Comparison of ENCODE assay signal across 1 cellular context in the genomic region with DNA sequence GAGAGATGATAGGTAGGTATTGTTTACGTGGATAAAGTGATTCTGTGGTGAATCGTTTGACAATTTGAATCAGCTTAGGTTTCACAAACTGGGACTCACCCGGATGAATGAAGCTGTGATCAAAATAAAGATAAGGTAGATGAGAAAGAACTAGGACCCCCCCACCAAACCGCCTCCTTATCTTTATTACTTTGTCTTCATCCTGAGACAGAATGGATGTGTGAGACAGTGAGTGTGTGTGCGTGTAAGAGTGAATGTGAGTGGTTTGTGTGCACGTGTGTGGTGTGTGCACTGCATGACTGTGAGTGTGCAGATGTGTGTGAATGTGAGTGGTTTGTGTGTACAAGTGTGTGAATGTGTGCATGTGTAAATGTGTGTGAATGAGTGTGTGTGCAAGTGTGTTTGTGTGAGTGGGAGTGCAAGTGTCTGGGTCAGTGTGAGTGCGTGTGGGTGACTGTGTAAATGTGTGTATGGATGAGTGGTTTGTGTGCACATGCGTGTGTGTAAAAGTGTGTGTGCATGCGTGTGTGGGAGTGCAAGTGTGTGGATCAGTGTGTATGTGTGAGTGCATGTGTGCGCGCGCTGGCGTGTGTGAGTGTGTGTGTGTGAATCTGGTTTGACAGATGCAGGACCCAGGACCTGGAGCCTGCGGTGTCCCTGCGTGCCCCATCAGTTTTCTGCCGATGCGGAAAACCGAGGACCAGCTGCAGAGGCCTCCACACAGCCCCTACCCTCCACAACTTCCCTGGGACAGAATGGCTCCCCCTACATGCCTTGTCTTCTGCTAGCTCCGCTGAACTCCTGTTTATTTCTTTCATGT.
A peak's percentile ranks its signal among the peaks of the same experiment; 100 is the strongest.
TF ChIP-seq lines count a peak whose summit lies in the region.

No MANE protein-coding gene starts in this region.

TF ChIP-seq in HepG2, 621 proteins besides CTCF, POLR2A, EP300 and RAD21 (continues in another document):
- TF ChIP-seq AGO2 (optimal IDR thresholded peaks at IDR 0.05; ENCODE audit: low read depth, low read length) (peak; percentile 32), RARG (CRISPR knock-in tag; IDR thresholded peaks at IDR 0.05; ENCODE audit: low read depth) (no peak), GABPB1 (CRISPR knock-in tag; IDR thresholded peaks at IDR 0.05) (no peak), NFATC3 (CRISPR knock-in tag; IDR thresholded peaks at IDR 0.05) (no peak), ZNF776 (CRISPR knock-in tag; IDR thresholded peaks at IDR 0.05) (no peak), TEAD3 (CRISPR knock-in tag; optimal IDR thresholded peaks at IDR 0.05; ENCODE audit: borderline replicate concordance) (no peak), ZNF703 (CRISPR knock-in tag; IDR thresholded peaks at IDR 0.05; ENCODE audit: borderline replicate concordance) (no peak), ZNF207 (IDR thresholded peaks at IDR 0.05; ENCODE audit: borderline replicate concordance) (0 out of 2 replicates have a peak, but pooled peaks have one; percentile 63), ZNF781 (CRISPR knock-in tag; IDR thresholded peaks at IDR 0.05; ENCODE audit: borderline replicate concordance, not compliant biosample characterization) (no peak), ZSCAN30 (CRISPR knock-in tag; IDR thresholded peaks at IDR 0.05) (no peak), CHCHD3 (CRISPR knock-in tag; IDR thresholded peaks at IDR 0.05) (no peak), SOX6 (IDR thresholded peaks at IDR 0.05) (0 out of 2 replicates have a peak, but pooled peaks have one; percentile 67), SOX6 (CRISPR knock-in tag; IDR thresholded peaks at IDR 0.05) (no peak), ZNF496 (CRISPR knock-in tag; IDR thresholded peaks at IDR 0.05; ENCODE audit: insufficient replicate concordance) (no peak), ZNF737 (CRISPR knock-in tag; IDR thresholded peaks at IDR 0.05; ENCODE audit: borderline replicate concordance) (no peak), ZNF136 (CRISPR knock-in tag; IDR thresholded peaks at IDR 0.05; ENCODE audit: low read depth) (no peak), ZNF768 (CRISPR knock-in tag; IDR thresholded peaks at IDR 0.05) (no peak), ZFP1 (CRISPR knock-in tag; IDR thresholded peaks at IDR 0.05) (no peak), PAX8 (CRISPR knock-in tag; IDR thresholded peaks at IDR 0.05; ENCODE audit: borderline replicate concordance) (no peak), ZEB1 (IDR thresholded peaks at IDR 0.05; ENCODE audit: insufficient replicate concordance, low read depth) (no peak), ZNF138 (CRISPR knock-in tag; IDR thresholded peaks at IDR 0.05; ENCODE audit: low read depth) (no peak), CREM (IDR thresholded peaks at IDR 0.05) (no peak), CREM (CRISPR knock-in tag; IDR thresholded peaks at IDR 0.05) (no peak), ETV5 (CRISPR knock-in tag; IDR thresholded peaks at IDR 0.05; ENCODE audit: borderline replicate concordance) (no peak), SMARCE1 (IDR thresholded peaks at IDR 0.05; ENCODE audit: borderline replicate concordance) (no peak), PRPF4 (IDR thresholded peaks at IDR 0.05; ENCODE audit: low read depth, low read length, poor library complexity, severe bottlenecking) (no peak), ZNF572 (CRISPR knock-in tag; IDR thresholded peaks at IDR 0.05) (no peak), NBN (conservative IDR thresholded peaks at IDR 0.05) (0 out of 2 replicates have a peak, but pooled peaks have one; percentile 47), EHMT2 (IDR thresholded peaks at IDR 0.05; ENCODE audit: borderline replicate concordance, low read depth, low read length) (no peak), REXO4 (CRISPR knock-in tag; IDR thresholded peaks at IDR 0.05; ENCODE audit: borderline replicate concordance) (no peak), ZNF33A (CRISPR knock-in tag; IDR thresholded peaks at IDR 0.05; ENCODE audit: borderline replicate concordance) (no peak), HDAC2 (CRISPR knock-in tag; IDR thresholded peaks at IDR 0.05) (no peak), MEIS2 (CRISPR knock-in tag; IDR thresholded peaks at IDR 0.05) (no peak), GABPA (IDR thresholded peaks at IDR 0.05; ENCODE audit: low read depth, low read length) (no peak), GABPA (CRISPR knock-in tag; IDR thresholded peaks at IDR 0.05; ENCODE audit: low read depth) (no peak), BHLHE40 (IDR thresholded peaks at IDR 0.05; ENCODE audit: low read length) (no peak), ZNF83 (CRISPR knock-in tag; IDR thresholded peaks at IDR 0.05; ENCODE audit: borderline replicate concordance) (no peak)
- TF ChIP-seq, protein P1, sequence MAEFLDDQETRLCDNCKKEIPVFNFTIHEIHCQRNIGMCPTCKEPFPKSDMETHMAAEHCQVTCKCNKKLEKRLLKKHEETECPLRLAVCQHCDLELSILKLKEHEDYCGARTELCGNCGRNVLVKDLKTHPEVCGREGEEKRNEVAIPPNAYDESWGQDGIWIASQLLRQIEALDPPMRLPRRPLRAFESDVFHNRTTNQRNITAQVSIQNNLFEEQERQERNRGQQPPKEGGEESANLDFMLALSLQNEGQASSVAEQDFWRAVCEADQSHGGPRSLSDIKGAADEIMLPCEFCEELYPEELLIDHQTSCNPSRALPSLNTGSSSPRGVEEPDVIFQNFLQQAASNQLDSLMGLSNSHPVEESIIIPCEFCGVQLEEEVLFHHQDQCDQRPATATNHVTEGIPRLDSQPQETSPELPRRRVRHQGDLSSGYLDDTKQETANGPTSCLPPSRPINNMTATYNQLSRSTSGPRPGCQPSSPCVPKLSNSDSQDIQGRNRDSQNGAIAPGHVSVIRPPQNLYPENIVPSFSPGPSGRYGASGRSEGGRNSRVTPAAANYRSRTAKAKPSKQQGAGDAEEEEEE (CRISPR knock-in tag; IDR thresholded peaks at IDR 0.05; ENCODE audit: borderline replicate concordance): no peak
- TF ChIP-seq, protein P2, sequence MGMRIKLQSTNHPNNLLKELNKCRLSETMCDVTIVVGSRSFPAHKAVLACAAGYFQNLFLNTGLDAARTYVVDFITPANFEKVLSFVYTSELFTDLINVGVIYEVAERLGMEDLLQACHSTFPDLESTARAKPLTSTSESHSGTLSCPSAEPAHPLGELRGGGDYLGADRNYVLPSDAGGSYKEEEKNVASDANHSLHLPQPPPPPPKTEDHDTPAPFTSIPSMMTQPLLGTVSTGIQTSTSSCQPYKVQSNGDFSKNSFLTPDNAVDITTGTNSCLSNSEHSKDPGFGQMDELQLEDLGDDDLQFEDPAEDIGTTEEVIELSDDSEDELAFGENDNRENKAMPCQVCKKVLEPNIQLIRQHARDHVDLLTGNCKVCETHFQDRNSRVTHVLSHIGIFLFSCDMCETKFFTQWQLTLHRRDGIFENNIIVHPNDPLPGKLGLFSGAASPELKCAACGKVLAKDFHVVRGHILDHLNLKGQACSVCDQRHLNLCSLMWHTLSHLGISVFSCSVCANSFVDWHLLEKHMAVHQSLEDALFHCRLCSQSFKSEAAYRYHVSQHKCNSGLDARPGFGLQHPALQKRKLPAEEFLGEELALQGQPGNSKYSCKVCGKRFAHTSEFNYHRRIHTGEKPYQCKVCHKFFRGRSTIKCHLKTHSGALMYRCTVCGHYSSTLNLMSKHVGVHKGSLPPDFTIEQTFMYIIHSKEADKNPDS (CRISPR knock-in tag; IDR thresholded peaks at IDR 0.05): no peak
- TF ChIP-seq, protein P3, sequence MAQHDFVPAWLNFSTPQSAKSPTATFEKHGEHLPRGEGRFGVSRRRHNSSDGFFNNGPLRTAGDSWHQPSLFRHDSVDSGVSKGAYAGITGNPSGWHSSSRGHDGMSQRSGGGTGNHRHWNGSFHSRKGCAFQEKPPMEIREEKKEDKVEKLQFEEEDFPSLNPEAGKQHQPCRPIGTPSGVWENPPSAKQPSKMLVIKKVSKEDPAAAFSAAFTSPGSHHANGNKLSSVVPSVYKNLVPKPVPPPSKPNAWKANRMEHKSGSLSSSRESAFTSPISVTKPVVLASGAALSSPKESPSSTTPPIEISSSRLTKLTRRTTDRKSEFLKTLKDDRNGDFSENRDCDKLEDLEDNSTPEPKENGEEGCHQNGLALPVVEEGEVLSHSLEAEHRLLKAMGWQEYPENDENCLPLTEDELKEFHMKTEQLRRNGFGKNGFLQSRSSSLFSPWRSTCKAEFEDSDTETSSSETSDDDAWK (CRISPR knock-in tag; IDR thresholded peaks at IDR 0.05): no peak
- TF ChIP-seq, protein P4, sequence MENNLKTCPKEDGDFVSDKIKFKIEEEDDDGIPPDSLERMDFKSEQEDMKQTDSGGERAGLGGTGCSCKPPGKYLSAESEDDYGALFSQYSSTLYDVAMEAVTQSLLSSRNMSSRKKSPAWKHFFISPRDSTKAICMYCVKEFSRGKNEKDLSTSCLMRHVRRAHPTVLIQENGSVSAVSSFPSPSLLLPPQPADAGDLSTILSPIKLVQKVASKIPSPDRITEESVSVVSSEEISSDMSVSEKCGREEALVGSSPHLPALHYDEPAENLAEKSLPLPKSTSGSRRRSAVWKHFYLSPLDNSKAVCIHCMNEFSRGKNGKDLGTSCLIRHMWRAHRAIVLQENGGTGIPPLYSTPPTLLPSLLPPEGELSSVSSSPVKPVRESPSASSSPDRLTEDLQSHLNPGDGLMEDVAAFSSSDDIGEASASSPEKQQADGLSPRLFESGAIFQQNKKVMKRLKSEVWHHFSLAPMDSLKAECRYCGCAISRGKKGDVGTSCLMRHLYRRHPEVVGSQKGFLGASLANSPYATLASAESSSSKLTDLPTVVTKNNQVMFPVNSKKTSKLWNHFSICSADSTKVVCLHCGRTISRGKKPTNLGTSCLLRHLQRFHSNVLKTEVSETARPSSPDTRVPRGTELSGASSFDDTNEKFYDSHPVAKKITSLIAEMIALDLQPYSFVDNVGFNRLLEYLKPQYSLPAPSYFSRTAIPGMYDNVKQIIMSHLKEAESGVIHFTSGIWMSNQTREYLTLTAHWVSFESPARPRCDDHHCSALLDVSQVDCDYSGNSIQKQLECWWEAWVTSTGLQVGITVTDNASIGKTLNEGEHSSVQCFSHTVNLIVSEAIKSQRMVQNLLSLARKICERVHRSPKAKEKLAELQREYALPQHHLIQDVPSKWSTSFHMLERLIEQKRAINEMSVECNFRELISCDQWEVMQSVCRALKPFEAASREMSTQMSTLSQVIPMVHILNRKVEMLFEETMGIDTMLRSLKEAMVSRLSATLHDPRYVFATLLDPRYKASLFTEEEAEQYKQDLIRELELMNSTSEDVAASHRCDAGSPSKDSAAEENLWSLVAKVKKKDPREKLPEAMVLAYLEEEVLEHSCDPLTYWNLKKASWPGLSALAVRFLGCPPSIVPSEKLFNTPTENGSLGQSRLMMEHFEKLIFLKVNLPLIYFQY (CRISPR knock-in tag; IDR thresholded peaks at IDR 0.05; ENCODE audit: borderline replicate concordance): no peak
- TF ChIP-seq, protein P5, sequence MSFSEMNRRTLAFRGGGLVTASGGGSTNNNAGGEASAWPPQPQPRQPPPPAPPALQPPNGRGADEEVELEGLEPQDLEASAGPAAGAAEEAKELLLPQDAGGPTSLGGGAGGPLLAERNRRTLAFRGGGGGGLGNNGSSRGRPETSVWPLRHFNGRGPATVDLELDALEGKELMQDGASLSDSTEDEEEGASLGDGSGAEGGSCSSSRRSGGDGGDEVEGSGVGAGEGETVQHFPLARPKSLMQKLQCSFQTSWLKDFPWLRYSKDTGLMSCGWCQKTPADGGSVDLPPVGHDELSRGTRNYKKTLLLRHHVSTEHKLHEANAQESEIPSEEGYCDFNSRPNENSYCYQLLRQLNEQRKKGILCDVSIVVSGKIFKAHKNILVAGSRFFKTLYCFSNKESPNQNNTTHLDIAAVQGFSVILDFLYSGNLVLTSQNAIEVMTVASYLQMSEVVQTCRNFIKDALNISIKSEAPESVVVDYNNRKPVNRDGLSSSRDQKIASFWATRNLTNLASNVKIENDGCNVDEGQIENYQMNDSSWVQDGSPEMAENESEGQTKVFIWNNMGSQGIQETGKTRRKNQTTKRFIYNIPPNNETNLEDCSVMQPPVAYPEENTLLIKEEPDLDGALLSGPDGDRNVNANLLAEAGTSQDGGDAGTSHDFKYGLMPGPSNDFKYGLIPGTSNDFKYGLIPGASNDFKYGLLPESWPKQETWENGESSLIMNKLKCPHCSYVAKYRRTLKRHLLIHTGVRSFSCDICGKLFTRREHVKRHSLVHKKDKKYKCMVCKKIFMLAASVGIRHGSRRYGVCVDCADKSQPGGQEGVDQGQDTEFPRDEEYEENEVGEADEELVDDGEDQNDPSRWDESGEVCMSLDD (CRISPR knock-in tag; IDR thresholded peaks at IDR 0.05; ENCODE audit: borderline replicate concordance): no peak
- TF ChIP-seq, protein P6, sequence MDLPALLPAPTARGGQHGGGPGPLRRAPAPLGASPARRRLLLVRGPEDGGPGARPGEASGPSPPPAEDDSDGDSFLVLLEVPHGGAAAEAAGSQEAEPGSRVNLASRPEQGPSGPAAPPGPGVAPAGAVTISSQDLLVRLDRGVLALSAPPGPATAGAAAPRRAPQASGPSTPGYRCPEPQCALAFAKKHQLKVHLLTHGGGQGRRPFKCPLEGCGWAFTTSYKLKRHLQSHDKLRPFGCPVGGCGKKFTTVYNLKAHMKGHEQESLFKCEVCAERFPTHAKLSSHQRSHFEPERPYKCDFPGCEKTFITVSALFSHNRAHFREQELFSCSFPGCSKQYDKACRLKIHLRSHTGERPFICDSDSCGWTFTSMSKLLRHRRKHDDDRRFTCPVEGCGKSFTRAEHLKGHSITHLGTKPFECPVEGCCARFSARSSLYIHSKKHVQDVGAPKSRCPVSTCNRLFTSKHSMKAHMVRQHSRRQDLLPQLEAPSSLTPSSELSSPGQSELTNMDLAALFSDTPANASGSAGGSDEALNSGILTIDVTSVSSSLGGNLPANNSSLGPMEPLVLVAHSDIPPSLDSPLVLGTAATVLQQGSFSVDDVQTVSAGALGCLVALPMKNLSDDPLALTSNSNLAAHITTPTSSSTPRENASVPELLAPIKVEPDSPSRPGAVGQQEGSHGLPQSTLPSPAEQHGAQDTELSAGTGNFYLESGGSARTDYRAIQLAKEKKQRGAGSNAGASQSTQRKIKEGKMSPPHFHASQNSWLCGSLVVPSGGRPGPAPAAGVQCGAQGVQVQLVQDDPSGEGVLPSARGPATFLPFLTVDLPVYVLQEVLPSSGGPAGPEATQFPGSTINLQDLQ (CRISPR knock-in tag; IDR thresholded peaks at IDR 0.05): no peak
- TF ChIP-seq, protein P7, sequence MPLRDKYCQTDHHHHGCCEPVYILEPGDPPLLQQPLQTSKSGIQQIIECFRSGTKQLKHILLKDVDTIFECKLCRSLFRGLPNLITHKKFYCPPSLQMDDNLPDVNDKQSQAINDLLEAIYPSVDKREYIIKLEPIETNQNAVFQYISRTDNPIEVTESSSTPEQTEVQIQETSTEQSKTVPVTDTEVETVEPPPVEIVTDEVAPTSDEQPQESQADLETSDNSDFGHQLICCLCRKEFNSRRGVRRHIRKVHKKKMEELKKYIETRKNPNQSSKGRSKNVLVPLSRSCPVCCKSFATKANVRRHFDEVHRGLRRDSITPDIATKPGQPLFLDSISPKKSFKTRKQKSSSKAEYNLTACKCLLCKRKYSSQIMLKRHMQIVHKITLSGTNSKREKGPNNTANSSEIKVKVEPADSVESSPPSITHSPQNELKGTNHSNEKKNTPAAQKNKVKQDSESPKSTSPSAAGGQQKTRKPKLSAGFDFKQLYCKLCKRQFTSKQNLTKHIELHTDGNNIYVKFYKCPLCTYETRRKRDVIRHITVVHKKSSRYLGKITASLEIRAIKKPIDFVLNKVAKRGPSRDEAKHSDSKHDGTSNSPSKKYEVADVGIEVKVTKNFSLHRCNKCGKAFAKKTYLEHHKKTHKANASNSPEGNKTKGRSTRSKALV (CRISPR knock-in tag; IDR thresholded peaks at IDR 0.05): no peak
